Comparison of ENCODE assay signal across 20 cellular contexts in genomic region chr20:53664121-53664520, GRCh38.
DNase-seq lines count a peak whose midpoint lies in the region; TF ChIP-seq lines count a peak whose summit lies in the region.
"Had no signal": no experiment of that assay in that cellular context is flagged by ENCODE, and none has a peak within 500 bp of the region (broad histone marks: within the 10 kb centered on the region; RNA-seq: fewer than 3 reads in every experiment).

No MANE protein-coding gene starts in this region.

- H3K9me3 ChIP-seq in esophagus muscularis mucosa = no peaks in the 10 kb centered on the region
- H3K9me3 ChIP-seq: prostate gland, tibial artery had no signal

- DNase-seq in DMS79 treated with DMSO at 0.1 percent for 48 hours (lab: John Stamatoyannopoulos, UW) (peak; percentile 5), DMS79 (lab: John Stamatoyannopoulos, UW) (no peak), HT-29 (ENCODE audit: low spot score) (peak; percentile 37), RPMI8226 (peak; percentile 40), mucosa of gallbladder (ENCODE audit: low spot score) (peak; percentile 54), NCI-H526 treated with DMSO at 0.1 percent for 48 hours (lab: John Stamatoyannopoulos, UW) (no peak), esophagus muscularis mucosa (ENCODE audit: extremely low spot score) (no peak)
- DNase-seq in activated CD4-positive, alpha-beta T cell treated with anti-CD3 and anti-CD28 coated beads for 48 hours = no peak
- DNase-seq: 8988T; activated CD4-positive, alpha-beta T cell treated with anti-CD3 and anti-CD28 coated beads, Interleukin-2, amount 50 U/mL, for 1 hour; activated naive CD4-positive, alpha-beta T cell treated with anti-CD3 and anti-CD28 coated beads, Interleukin-2, amount 50 U/mL, for 16 hours; activated T-cell treated with anti-CD3 and anti-CD28 coated beads for 4 hours; brain microvascular endothelial cell; cortex of kidney; mesendoderm; NCI-H1694; NCI-H526; SW 1271; tibial artery had no signal

- 87% methylated on average over 4 of the region's 4 CpGs for WGBS in esophagus muscularis mucosa

- TF ChIP-seq CTCF in esophagus muscularis mucosa (IDR thresholded peaks at IDR 0.05) = no peak

- TF ChIP-seq POLR2A in esophagus muscularis mucosa (IDR thresholded peaks at IDR 0.05; ENCODE audit: low read depth) = no peak

- H3K27ac ChIP-seq in esophagus muscularis mucosa (replicated peaks in 1 of 4) = no peak overlapping the region
- H3K27ac ChIP-seq: brain microvascular endothelial cell, prostate gland, tibial artery had no signal

- no peak overlapping the region for H3K4me3 ChIP-seq in esophagus muscularis mucosa
- H3K4me3 ChIP-seq: prostate gland, tibial artery had no signal

- H3K27me3 ChIP-seq in esophagus muscularis mucosa = no peaks in the 10 kb centered on the region
- H3K27me3 ChIP-seq: brain microvascular endothelial cell, tibial artery had no signal

- intact Hi-C loops in esophagus muscularis mucosa (cut with DNase I) = no loop called here

- no peak for TF ChIP-seq EP300 in esophagus muscularis mucosa (IDR thresholded peaks at IDR 0.05)

- no peaks in the 10 kb centered on the region for H3K36me3 ChIP-seq in esophagus muscularis mucosa
- H3K36me3 ChIP-seq: brain microvascular endothelial cell, prostate gland, tibial artery had no signal

- H3K4me1 ChIP-seq in esophagus muscularis mucosa = peaks cover 13 to 19% (median 14%) of the 10 kb centered on the region in 4 donors

Comparison
In these comparisons a context has a peak if more than half of its experiments do, and no peak if none do; other contexts are left out.
1. DNase-seq: peak in DMS79 treated with DMSO at 0.1 percent for 48 hours (single experiment), HT-29 (single experiment), RPMI8226 (single experiment) and mucosa of gallbladder (single experiment); none in DMS79 (single experiment), NCI-H526 treated with DMSO at 0.1 percent for 48 hours (single experiment), esophagus muscularis mucosa (single experiment) and activated CD4-positive, alpha-beta T cell treated with anti-CD3 and anti-CD28 coated beads for 48 hours (single experiment).